ENCODE assay signal across 9 cellular contexts in genomic region chr6:152380351-152380767, GRCh38.
DNase-seq lines count a peak whose midpoint lies in the region.
"Had no signal": no experiment of that assay in that cellular context is flagged by ENCODE, and none has a peak within 500 bp of the region (broad histone marks: within the 10 kb centered on the region; RNA-seq: fewer than 3 reads in every experiment).

No MANE protein-coding gene starts in this region.

- peaks cover 31% of the 10 kb centered on the region for H3K4me1 ChIP-seq in neuron (ENCODE audit: insufficient read depth, low read length)

- peak; percentile 31 for DNase-seq in AG08395 (ENCODE audit: low spot score)
- DNase-seq in RPMI7951 (ENCODE audit: low read depth): peak; percentile 83
- DNase-seq in fibroblast of peridontal ligament (ENCODE audit: extremely low read depth): peak; percentile 89
- no peak for DNase-seq in MV-4-11 (lab: John Stamatoyannopoulos, UW)
- no peak for DNase-seq in stimulated activated CD4-positive, alpha-beta T cell treated with anti-CD3 and anti-CD28 coated beads, Interleukin-12 subunit alpha, Interleukin-12 subunit beta, amount 100 ng/mL, for 4 hours
- no peak for DNase-seq in SKM-1 treated with dmso at 0.1 percent for 144 hours (lab: John Stamatoyannopoulos, UW; ENCODE audit: unreplicated experiment)
- no peak for DNase-seq in NCI-H2081 treated with DMSO at 0.1 percent for 48 hours (lab: John Stamatoyannopoulos, UW)
- DNase-seq: COR-L47 had no signal

- H3K27me3 ChIP-seq in neuron (ENCODE audit: insufficient read depth, low read length): no peaks in the 10 kb centered on the region

- peak overlapping the region; percentile 90 for H2AFZ ChIP-seq in neuron (ENCODE audit: low read depth, low read length)

- H3K9me3 ChIP-seq in neuron (ENCODE audit: low read length): no peaks in the 10 kb centered on the region

- no peaks in the 10 kb centered on the region for H3K36me3 ChIP-seq in neuron (ENCODE audit: insufficient read depth, low read length)

- peak overlapping the region; percentile 72 for H3K4me3 ChIP-seq in neuron (ENCODE audit: low read length)

Comparison
In these comparisons a context has a peak if more than half of its experiments do, and no peak if none do; other contexts are left out.
1. DNase-seq: peak in AG08395 (single experiment), RPMI7951 (single experiment) and fibroblast of peridontal ligament (single experiment); none in MV-4-11 (single experiment), stimulated activated CD4-positive, alpha-beta T cell treated with anti-CD3 and anti-CD28 coated beads, Interleukin-12 subunit alpha, Interleukin-12 subunit beta, amount 100 ng/mL, for 4 hours (single experiment), SKM-1 treated with dmso at 0.1 percent for 144 hours (single experiment) and NCI-H2081 treated with DMSO at 0.1 percent for 48 hours (single experiment).